Comparison of ENCODE assay signal across 13 cellular contexts in genomic region chr1:21314797-21315396, GRCh38. TPM values are rescaled to one million over a fixed set of nuclear protein-coding genes. Genes with fewer than 3 reads are reported as not detected.
A peak's percentile ranks its signal among the peaks of the same experiment; 100 is the strongest.
DNase-seq lines count a peak whose midpoint lies in the region; ATAC-seq, FAIRE-seq and TF ChIP-seq lines count a peak whose summit lies in the region.
"Had no signal": no experiment of that assay in that cellular context is flagged by ENCODE, and none has a peak within 500 bp of the region (broad histone marks: within the 10 kb centered on the region; RNA-seq: fewer than 3 reads in every experiment).

No MANE protein-coding gene starts in this region.

- peaks cover 0 to 2% (median 0%) of the 10 kb centered on the region in 7 donors for H3K9me3 Mint-ChIP-seq in CD4-positive, CD25-positive, alpha-beta regulatory T cell

- no peaks in the 10 kb centered on the region for H3K27me3 Mint-ChIP-seq in CD4-positive, CD25-positive, alpha-beta regulatory T cell

- no peak overlapping the region for H3K9ac ChIP-seq in Karpas-422 (ENCODE audit: low read length)
- H3K9ac ChIP-seq: KMS-11 had no signal

- 90% methylated on average over 2 of the region's 2 CpGs for WGBS in esophagus muscularis mucosa
- WGBS in ovary, 3 donors: 84 to 89% (median 84%) methylated on average over 2 of the region's 2 CpGs

- no peaks in the 10 kb centered on the region for H3K9me3 ChIP-seq in CD4-positive, CD25-positive, alpha-beta regulatory T cell (ENCODE audit: control insufficient read depth in 2 of 2, low read length in 2 of 2)
- H3K9me3 ChIP-seq in Karpas-422 (ENCODE audit: low read length) (no peaks in the 10 kb centered on the region), esophagus muscularis mucosa (no peaks in the 10 kb centered on the region), ovary (no peaks in the 10 kb centered on the region)

- H3K4me1 ChIP-seq in CD4-positive, CD25-positive, alpha-beta regulatory T cell (ENCODE audit: control insufficient read depth, insufficient read depth, low read length, poor library complexity, severe bottlenecking): no peaks in the 10 kb centered on the region
- peaks cover 16% of the 10 kb centered on the region for H3K4me1 ChIP-seq in Karpas-422 (ENCODE audit: low read length)
- peaks cover 50 to 96% (median 89%) of the 10 kb centered on the region in 4 donors for H3K4me1 ChIP-seq in esophagus muscularis mucosa
- peaks cover 31% of the 10 kb centered on the region for H3K4me1 ChIP-seq in ovary (ENCODE audit: insufficient read depth)

- H3K36me3 Mint-ChIP-seq in CD4-positive, CD25-positive, alpha-beta regulatory T cell: peaks cover 13% of the 10 kb centered on the region

- no peak overlapping the region for H3K4me3 ChIP-seq in CD4-positive, CD25-positive, alpha-beta regulatory T cell (ENCODE audit: low read depth, low read length)
- H3K4me3 ChIP-seq in Karpas-422 (ENCODE audit: low read length) (no peak overlapping the region), esophagus muscularis mucosa (no peak overlapping the region), ovary (no peak overlapping the region)

- no peak overlapping the region for H3K27ac ChIP-seq in CD4-positive, CD25-positive, alpha-beta regulatory T cell (ENCODE audit: insufficient read depth, low read length, poor library complexity, severe bottlenecking)
- H3K27ac ChIP-seq in Karpas-422 (ENCODE audit: low read length): 0 out of 2 replicates have a peak overlapping the region, but pooled peaks have one; percentile 1
- peak overlapping the region; percentile 54 to 88 (median 84) for H3K27ac ChIP-seq in esophagus muscularis mucosa (replicated peaks in 1 of 4)
- H3K27ac ChIP-seq in ovary: peak overlapping the region; percentile 59 to 93
- H3K27ac ChIP-seq: KMS-11 had no signal

- H3K4me2 ChIP-seq in Karpas-422 (ENCODE audit: low read depth, low read length, poor library complexity, severe bottlenecking): no peak overlapping the region
- H3K4me2 ChIP-seq: KMS-11 had no signal

- H3K36me3 ChIP-seq in CD4-positive, CD25-positive, alpha-beta regulatory T cell (ENCODE audit: control insufficient read depth, insufficient read depth, low read length): no peaks in the 10 kb centered on the region
- 0 out of 2 replicates have a peak, but pooled peaks cover 5% of the 10 kb centered on the region for H3K36me3 ChIP-seq in Karpas-422 (ENCODE audit: insufficient read depth, low read length)
- H3K36me3 ChIP-seq in esophagus muscularis mucosa: no peaks in the 10 kb centered on the region
- no peaks in the 10 kb centered on the region for H3K36me3 ChIP-seq in ovary

- H2AFZ ChIP-seq in Karpas-422 (ENCODE audit: low read length): no peak overlapping the region

- H3K79me2 ChIP-seq in Karpas-422 (ENCODE audit: low read length): peaks cover 94% of the 10 kb centered on the region

- peak overlapping the region; percentile 7 to 83 (median 72) for H3K27ac Mint-ChIP-seq in CD4-positive, CD25-positive, alpha-beta regulatory T cell

- no peak overlapping the region for H3K4me3 Mint-ChIP-seq in CD4-positive, CD25-positive, alpha-beta regulatory T cell

- no peaks in the 10 kb centered on the region for H3K9me2 ChIP-seq in Karpas-422 (replicated peaks; ENCODE audit: insufficient read depth, low read length)

- no peak for DNase-seq in CD4-positive, CD25-positive, alpha-beta regulatory T cell
- no peak for DNase-seq in Karpas-422
- DNase-seq in esophagus muscularis mucosa (ENCODE audit: extremely low spot score): no peak
- DNase-seq in ovary: no peak
- DNase-seq in DMS53 treated with DMSO at 0.1 percent for 48 hours (lab: John Stamatoyannopoulos, UW; ENCODE audit: unreplicated experiment): no peak
- no peak for DNase-seq in activated CD4-positive, CD25-positive, alpha-beta regulatory T cell (lab: John Stamatoyannopoulos, UW)
- no peak for DNase-seq in GM19239 (ENCODE audit: insufficient read length, low spot score)
- DNase-seq: activated CD4-positive, alpha-beta T cell treated with anti-CD3 and anti-CD28 coated beads, Interleukin-2, amount 50 U/mL, for 4 hours; NCI-H146; NCI-H524 treated with DMSO at 0.1 percent for 48 hours had no signal

- intact Hi-C loops in esophagus muscularis mucosa (cut with DNase I) (no loop called here), ovary (cut with DNase I) (no loop called here)

- ATAC-seq in CD4-positive, CD25-positive, alpha-beta regulatory T cell (ENCODE audit: low read depth in 2 of 2): no peak
- ATAC-seq in GM21528 (IDR thresholded peaks at IDR 0.05; ENCODE audit: low FRiP score, unreplicated experiment): no peak

- no peak for FAIRE-seq in GM19239 (lab: Jason Lieb, UNC)
- FAIRE-seq: urothelium cell line had no signal

- no peaks in the 10 kb centered on the region for H3K27me3 ChIP-seq in CD4-positive, CD25-positive, alpha-beta regulatory T cell (ENCODE audit: control insufficient read depth, insufficient read depth, low read length)
- H3K27me3 ChIP-seq in Karpas-422 (ENCODE audit: low read length) (no peaks in the 10 kb centered on the region), esophagus muscularis mucosa (no peaks in the 10 kb centered on the region), ovary (no peaks in the 10 kb centered on the region)

- peaks cover 50% of the 10 kb centered on the region for H4K20me1 ChIP-seq in Karpas-422 (ENCODE audit: insufficient read depth, low read depth, low read length)

- H3K4me1 Mint-ChIP-seq in CD4-positive, CD25-positive, alpha-beta regulatory T cell: peaks cover 0 to 47% (median 38%) of the 10 kb centered on the region in 4 donors

- TF ChIP-seq CTCF in esophagus muscularis mucosa (IDR thresholded peaks at IDR 0.05) (no peak), ovary (IDR thresholded peaks at IDR 0.05) (no peak)

- TF ChIP-seq POLR2A in esophagus muscularis mucosa (IDR thresholded peaks at IDR 0.05; ENCODE audit: low read depth): no peak
- TF ChIP-seq POLR2A in ovary (IDR thresholded peaks at IDR 0.05): no peak

- TF ChIP-seq EP300 in esophagus muscularis mucosa (IDR thresholded peaks at IDR 0.05) (no peak), ovary (IDR thresholded peaks at IDR 0.05) (no peak)

RNA-seq across cellular contexts. Expression of gene ECE1, which starts 24.6 kb away (rescaled TPM):
- total RNA-seq in CD4-positive, CD25-positive, alpha-beta regulatory T cell: 140 TPM
- polyA plus RNA-seq in CD4-positive, CD25-positive, alpha-beta regulatory T cell: 10 to 100 TPM; 25.7 to 32.3 (median 27.7) TPM
- 59.9 and 81.7 TPM in 2 replicates for total RNA-seq in Karpas-422 (2014; rRNA removed; shearing (Covaris generic); ENCODE audit: low replicate concordance)
- total RNA-seq in esophagus muscularis mucosa (100 to 1,000 TPM in 1 of 4 donors, 10 to 100 TPM in 3; 53.6 to 101 (median 80.7) TPM), ovary (100 to 1,000 TPM in 4 of 7 donors, 10 to 100 TPM in 3; 37.3 to 183 (median 119) TPM)
- polyA plus RNA-seq in ovary: 100 to 1,000 TPM in 1 of 2 donors, 10 to 100 TPM in 1; 84.0 to 313 TPM
